25 cellular contexts compared by ENCODE assay signal in genomic region chr2:15657759-15658158, GRCh38.
"Had no signal": no experiment of that assay in that cellular context is flagged by ENCODE, and none has a peak within 500 bp of the region (broad histone marks: within the 10 kb centered on the region; RNA-seq: fewer than 3 reads in every experiment).

No MANE protein-coding gene starts in this region.

- H3K27ac ChIP-seq: colonic mucosa, coronary artery, dorsolateral prefrontal cortex, epithelial cell of prostate, esophagus muscularis mucosa, esophagus squamous epithelium, foreskin keratinocyte, gastrocnemius medialis, gastroesophageal sphincter, heart left ventricle, heart right ventricle had no signal

- H3K36me3 ChIP-seq: colonic mucosa, esophagus muscularis mucosa, esophagus squamous epithelium, gastrocnemius medialis, gastroesophageal sphincter, heart left ventricle, heart right ventricle had no signal

- H3K9me3 Mint-ChIP-seq: endodermal cell had no signal

- H3K4me3 ChIP-seq: colonic mucosa, coronary artery, dorsolateral prefrontal cortex, esophagus muscularis mucosa, esophagus squamous epithelium, gastrocnemius medialis, gastroesophageal sphincter, heart left ventricle, heart right ventricle had no signal

- ATAC-seq: effector memory CD8-positive, alpha-beta T cell; esophagus mucosa; foreskin keratinocyte; gastrocnemius medialis; gastroesophageal sphincter; heart left ventricle; heart right ventricle had no signal

- H3K9me3 ChIP-seq: colonic mucosa, esophagus muscularis mucosa, esophagus squamous epithelium, gastrocnemius medialis, gastroesophageal sphincter, heart left ventricle, heart right ventricle had no signal

- H3K27me3 Mint-ChIP-seq: dendritic cell treated with granulocyte-macrophage colony-stimulating factor and Interleukin-4, amounts not matched to agents 40 ng/mL and 50 ng/mL, for 4 days had no signal

- H3K4me3 Mint-ChIP-seq: dendritic cell treated with granulocyte-macrophage colony-stimulating factor and Interleukin-4, amounts not matched to agents 40 ng/mL and 50 ng/mL, for 4 days; effector memory CD8-positive, alpha-beta T cell; endodermal cell had no signal

- H3K4me1 ChIP-seq: colonic mucosa, esophagus muscularis mucosa, esophagus squamous epithelium, foreskin keratinocyte, gastrocnemius medialis, gastroesophageal sphincter, heart left ventricle, heart right ventricle had no signal

- DNase-seq: colonic mucosa; cortex of kidney; dermis blood vessel endothelial cell; dorsolateral prefrontal cortex; effector CD4-positive, alpha-beta T cell; effector CD8-positive, alpha-beta T cell; effector memory CD4-positive, alpha-beta T cell; effector memory CD8-positive, alpha-beta T cell; endodermal cell; erythroblast; esophagus squamous epithelium; foreskin fibroblast; foreskin keratinocyte; foreskin melanocyte; gastrocnemius medialis; glutamatergic neuron; head of caudate nucleus; heart left ventricle; heart right ventricle had no signal

- H3K27me3 ChIP-seq: colonic mucosa, dorsolateral prefrontal cortex, esophagus muscularis mucosa, esophagus squamous epithelium, gastrocnemius medialis, gastroesophageal sphincter, heart left ventricle, heart right ventricle had no signal

- H3K27ac Mint-ChIP-seq: dendritic cell treated with granulocyte-macrophage colony-stimulating factor and Interleukin-4, amounts not matched to agents 40 ng/mL and 50 ng/mL, for 4 days; effector memory CD8-positive, alpha-beta T cell; endodermal cell had no signal
